Comparison of ENCODE assay signal across 28 cellular contexts in genomic region chr4:53477666-53478065, GRCh38.
A peak's percentile ranks its signal among the peaks of the same experiment; 100 is the strongest.
DNase-seq lines count a peak whose midpoint lies in the region; ATAC-seq and TF ChIP-seq lines count a peak whose summit lies in the region.
"Had no signal": no experiment of that assay in that cellular context is flagged by ENCODE, and none has a peak within 500 bp of the region (broad histone marks: within the 10 kb centered on the region; RNA-seq: fewer than 3 reads in every experiment).

No MANE protein-coding gene starts in this region.

- H3K27ac ChIP-seq in RWPE2 (ENCODE audit: poor library complexity, severe bottlenecking), result peak overlapping the region; percentile 67
- no peak overlapping the region for H3K27ac ChIP-seq in endodermal cell (ENCODE audit: low read depth, low read length)
- H3K27ac ChIP-seq: A549, left ventricle myocardium inferior had no signal

- H3K4me3 ChIP-seq in RWPE2 (ENCODE audit: severe bottlenecking) (no peak overlapping the region), endodermal cell (ENCODE audit: low read length) (no peak overlapping the region)
- H3K4me3 ChIP-seq: A549, coronary artery, left ventricle myocardium inferior, tibial nerve had no signal

- no peak overlapping the region for H3K9ac ChIP-seq in endodermal cell (ENCODE audit: extremely low read depth, low read length, poor library complexity, severe bottlenecking)

- H3K9me3 Mint-ChIP-seq in endodermal cell, result peaks cover under 1% of the 10 kb centered on the region

- H3K9me3 ChIP-seq in RWPE2 (ENCODE audit: severe bottlenecking), result no peaks in the 10 kb centered on the region
- H3K9me3 ChIP-seq in endodermal cell (ENCODE audit: control insufficient read depth, low read length), result no peaks in the 10 kb centered on the region
- H3K9me3 ChIP-seq: A549, BE2C, left ventricle myocardium inferior, tibial nerve had no signal

- peaks cover 5% of the 10 kb centered on the region for H3K36me3 Mint-ChIP-seq in endodermal cell (ENCODE audit: low read depth)
- H3K36me3 Mint-ChIP-seq: naive B cell had no signal

- peaks cover 27% of the 10 kb centered on the region for H3K4me1 Mint-ChIP-seq in endodermal cell
- H3K4me1 Mint-ChIP-seq: naive B cell had no signal

- no peak for ATAC-seq in RWPE2 (ENCODE audit: low read depth)
- ATAC-seq in HG02852 (IDR thresholded peaks at IDR 0.05; ENCODE audit: unreplicated experiment), result no peak
- ATAC-seq: A549; activated T-cell treated with anti-CD3 and anti-CD28 coated beads, Interleukin-2, amount 50 U/mL, for 72 hours; Panc1 had no signal

- 80 to 92% methylated on average over 1 of the region's 1 CpG for WGBS in endodermal cell (ENCODE audit: insufficient coverage in 1 of 2, insufficient read length in 1 of 2), 2 experiments

- H3K27me3 ChIP-seq in RWPE2 (ENCODE audit: insufficient read depth, poor library complexity, severe bottlenecking), result no peaks in the 10 kb centered on the region
- H3K27me3 ChIP-seq in endodermal cell (ENCODE audit: control insufficient read depth, insufficient read depth, low read length, poor library complexity, severe bottlenecking), result no peaks in the 10 kb centered on the region
- H3K27me3 ChIP-seq: BE2C, tibial nerve had no signal

- no peaks in the 10 kb centered on the region for H3K36me3 ChIP-seq in RWPE2 (ENCODE audit: low read depth)
- H3K36me3 ChIP-seq in endodermal cell (ENCODE audit: control insufficient read depth, insufficient read depth, low read length), result no peaks in the 10 kb centered on the region
- H3K36me3 ChIP-seq: BE2C, tibial nerve had no signal

- H3K27me3 Mint-ChIP-seq in endodermal cell (ENCODE audit: insufficient read depth), result no peaks in the 10 kb centered on the region
- H3K27me3 Mint-ChIP-seq: naive B cell had no signal

- DNase-seq in EH (ENCODE audit: low read depth) (peak; percentile 16), RWPE2 (ENCODE audit: low spot score) (no peak), endodermal cell (no peak), myocyte (ENCODE audit: low read depth) (peak; percentile 27), NCI-H187 treated with DMSO at 0.1 percent for 48 hours (lab: John Stamatoyannopoulos, UW) (no peak), SIG-M5 treated with dmso at 0.1 percent for 504 hours (lab: John Stamatoyannopoulos, UW; ENCODE audit: unreplicated experiment) (no peak)
- no peak for DNase-seq in stimulated activated CD4-positive, alpha-beta T cell treated with anti-CD3 and anti-CD28 coated beads, Interleukin-4, amount 100 ng/mL, for 24 hours
- DNase-seq: activated CD4-positive, alpha-beta T cell treated with anti-CD3 and anti-CD28 coated beads, Interleukin-2, amount 50 U/mL, for 1 hour; activated naive CD4-positive, alpha-beta T cell; activated T-cell treated with anti-CD3 and anti-CD28 coated beads, Interleukin-2, amount 50 U/mL, for 72 hours; amniotic stem cell; BE2C; DMS53; effector memory CD4-positive, alpha-beta T cell; hypothalamus; left ventricle myocardium inferior; naive B cell; NCI-H2081; NCI-H2227 treated with DMSO at 0.1 percent for 48 hours; NCI-H526 treated with DMSO at 0.1 percent for 48 hours; occipital lobe; SHP77 treated with DMSO at 0.1 percent for 48 hours; stimulated activated CD4-positive, alpha-beta T cell treated with anti-CD3 and anti-CD28 coated beads, Interleukin-2, amount 100 ng/mL, for 24 hours had no signal

- H3K27ac Mint-ChIP-seq in endodermal cell, result peak overlapping the region; percentile 14
- H3K27ac Mint-ChIP-seq: activated T-cell treated with anti-CD3 and anti-CD28 coated beads, Interleukin-2, amount 50 U/mL, for 72 hours; naive B cell had no signal

- TF ChIP-seq CTCF in RWPE2 (IDR thresholded peaks at IDR 0.05; ENCODE audit: poor library complexity, severe bottlenecking) (no peak), endodermal cell (conservative IDR thresholded peaks at IDR 0.05) (no peak)

- H3K4me3 Mint-ChIP-seq in endodermal cell, result no peak overlapping the region
- H3K4me3 Mint-ChIP-seq: activated T-cell treated with anti-CD3 and anti-CD28 coated beads, Interleukin-2, amount 50 U/mL, for 72 hours; naive B cell had no signal

- H3K4me1 ChIP-seq in RWPE2 (ENCODE audit: insufficient read depth, poor library complexity, severe bottlenecking) (peaks cover 36% of the 10 kb centered on the region), endodermal cell (ENCODE audit: control insufficient read depth, insufficient read depth, low read length) (peaks cover 4% of the 10 kb centered on the region)
- H3K4me1 ChIP-seq: BE2C, left ventricle myocardium inferior had no signal

Comparison
In these comparisons a context has a peak if more than half of its experiments do, and no peak if none do; other contexts are left out.
1. DNase-seq: peak in EH (single experiment) and myocyte (single experiment); none in RWPE2 (single experiment), endodermal cell (single experiment), NCI-H187 treated with DMSO at 0.1 percent for 48 hours (single experiment), stimulated activated CD4-positive, alpha-beta T cell treated with anti-CD3 and anti-CD28 coated beads, Interleukin-4, amount 100 ng/mL, for 24 hours (single experiment) and SIG-M5 treated with dmso at 0.1 percent for 504 hours (single experiment).